Comparison of ENCODE assay signal across 25 cellular contexts in the genomic region with DNA sequence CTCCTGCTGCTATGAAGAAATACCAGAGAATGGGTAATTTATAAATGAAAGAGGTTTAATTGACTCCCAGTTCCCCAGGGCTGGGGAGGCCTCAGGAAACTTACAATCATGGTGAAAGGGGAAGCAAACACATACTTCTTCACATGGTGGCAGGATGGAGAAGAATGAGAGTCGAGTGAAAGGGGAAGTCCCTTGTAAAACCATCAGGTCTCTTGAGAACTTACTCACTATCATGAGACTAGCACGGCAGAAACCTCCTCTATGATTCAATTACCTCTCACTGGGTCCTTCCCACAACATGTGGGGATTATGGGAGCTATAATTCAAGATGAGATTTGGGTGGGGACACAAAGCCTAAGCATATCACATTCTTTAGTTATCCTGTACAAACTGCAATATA.
"Had no signal": no experiment of that assay in that cellular context is flagged by ENCODE, and none has a peak within 500 bp of the region (broad histone marks: within the 10 kb centered on the region; RNA-seq: fewer than 3 reads in every experiment).

No MANE protein-coding gene starts in this region.

- H3K9me3 ChIP-seq: body of pancreas, colonic mucosa, right lobe of liver, stomach, vagina had no signal

- H3K9ac ChIP-seq: parathyroid adenoma had no signal

- DNase-seq: activated B cell treated with CpG ODN at 0.5 μM for 24 hours; activated CD4-positive, alpha-beta T cell treated with anti-CD3 and anti-CD28 coated beads, Interleukin-2, amount 10 ng/mL, durations not matched to agents 24 days and 14 days; activated CD8-positive, alpha-beta T cell treated with anti-CD3 and anti-CD28 coated beads for 36 hours; activated naive CD4-positive, alpha-beta T cell treated with anti-CD3 and anti-CD28 coated beads for 36 hours; activated T-cell treated with anti-CD3 and anti-CD28 coated beads, Interleukin-2, amount 50 U/mL, for 1 hour; body of pancreas; central memory CD4-positive, alpha-beta T cell; colonic mucosa; erythroblast; foreskin fibroblast; hippocampal formation; islet precursor cell; midbrain; right lobe of liver; small intestine; stimulated activated CD4-positive, alpha-beta T cell treated with anti-CD3 and anti-CD28 coated beads, Interleukin-15, amount 100 ng/mL, for 24 hours; stimulated activated CD4-positive, alpha-beta T cell treated with anti-CD3 and anti-CD28 coated beads, Interleukin-2, amount 100 ng/mL, for 48 hours; stomach; T-helper 17 cell; trophoblast cell had no signal

- H3K27ac ChIP-seq: body of pancreas, colonic mucosa, parathyroid adenoma, right lobe of liver, stomach, vagina had no signal

- H3K4me1 ChIP-seq: body of pancreas, colonic mucosa, parathyroid adenoma, right lobe of liver, stomach, vagina had no signal

- H3K36me3 ChIP-seq: colonic mucosa, right lobe of liver, stomach, vagina had no signal

- H3K4me1 Mint-ChIP-seq: activated B cell treated with CpG ODN at 0.5 μM for 24 hours; activated CD4-positive, alpha-beta T cell treated with anti-CD3 and anti-CD28 coated beads, Interleukin-2, amount 10 ng/mL, durations not matched to agents 24 days and 14 days; nephron; T-helper 17 cell had no signal

- H3K4me3 ChIP-seq: body of pancreas, colonic mucosa, lung, right lobe of liver, stomach, vagina had no signal

- H3K4me3 Mint-ChIP-seq: activated B cell treated with CpG ODN at 0.5 μM for 24 hours; activated CD4-positive, alpha-beta T cell treated with anti-CD3 and anti-CD28 coated beads, Interleukin-2, amount 10 ng/mL, durations not matched to agents 24 days and 14 days; activated CD8-positive, alpha-beta T cell treated with anti-CD3 and anti-CD28 coated beads for 36 hours; activated naive CD4-positive, alpha-beta T cell treated with anti-CD3 and anti-CD28 coated beads for 36 hours; nephron; T-helper 17 cell had no signal

- H3K27ac Mint-ChIP-seq: activated B cell treated with CpG ODN at 0.5 μM for 24 hours; activated CD4-positive, alpha-beta T cell treated with anti-CD3 and anti-CD28 coated beads, Interleukin-2, amount 10 ng/mL, durations not matched to agents 24 days and 14 days; activated CD8-positive, alpha-beta T cell treated with anti-CD3 and anti-CD28 coated beads for 36 hours; activated naive CD4-positive, alpha-beta T cell treated with anti-CD3 and anti-CD28 coated beads for 36 hours; activated T-helper 2 cell treated with anti-CD3 and anti-CD28 coated beads, Interferon-gamma antibody, Interleukin-2, Interleukin-4, amounts not matched to agents 10 μg/mL and 5 μg/mL and 100 μg/mL, durations not matched to agents 14 hours and 24 hours and 36 hours; nephron; T-helper 17 cell had no signal

- H2AFZ ChIP-seq: parathyroid adenoma had no signal

- H3K79me2 ChIP-seq: parathyroid adenoma had no signal

- H3K27me3 ChIP-seq: body of pancreas, colonic mucosa, right lobe of liver, stomach, vagina had no signal

- H3K27me3 Mint-ChIP-seq: activated B cell treated with CpG ODN at 0.5 μM for 24 hours; activated CD4-positive, alpha-beta T cell treated with anti-CD3 and anti-CD28 coated beads, Interleukin-2, amount 10 ng/mL, durations not matched to agents 24 days and 14 days; activated CD8-positive, alpha-beta T cell treated with anti-CD3 and anti-CD28 coated beads for 36 hours; T-helper 17 cell had no signal
